ENCODE assay signal across 14 cellular contexts in the genomic region with DNA sequence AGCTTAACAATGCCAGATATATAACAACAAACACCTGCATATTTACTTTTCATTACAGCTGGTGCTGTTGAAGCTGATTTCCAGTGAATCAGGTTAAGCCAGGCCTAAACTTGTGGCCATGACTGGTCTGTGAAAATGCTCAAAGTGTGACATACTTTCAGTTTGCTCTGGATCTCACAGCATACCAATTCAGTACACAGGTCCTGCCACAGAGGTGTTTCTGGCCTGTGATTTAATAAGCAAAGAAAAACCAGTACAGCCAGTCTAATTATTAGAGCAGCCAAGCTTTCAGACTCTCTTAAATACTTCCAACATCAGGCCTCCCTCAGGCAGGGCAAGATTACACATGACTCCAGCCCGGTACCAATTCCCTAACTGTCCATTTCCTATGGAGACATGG. TPM values are rescaled to one million over a fixed set of nuclear protein-coding genes. Genes with fewer than 3 reads are reported as not detected.
DNase-seq lines count a peak whose midpoint lies in the region; ATAC-seq and TF ChIP-seq lines count a peak whose summit lies in the region.
"Had no signal": no experiment of that assay in that cellular context is flagged by ENCODE, and none has a peak within 500 bp of the region (broad histone marks: within the 10 kb centered on the region; RNA-seq: fewer than 3 reads in every experiment).

No MANE protein-coding gene starts in this region.

- H3K4me3 Mint-ChIP-seq in natural killer cell: peak overlapping the region; percentile 63
- H3K4me3 Mint-ChIP-seq: activated CD8-positive, alpha-beta memory T cell treated with anti-CD3 and anti-CD28 coated beads, Interleukin-2, amount 10 ng/mL, durations not matched to agents 7 days and 5 days; neural progenitor cell had no signal

- CTCF ChIA-PET in HEK293T (lab: Yijun Ruan, JAX): no interaction called here

- POLR2A ChIA-PET in HEK293T (lab: Yijun Ruan, JAX): no interaction called here

- ATAC-seq in GM21367 (IDR thresholded peaks at IDR 0.05; ENCODE audit: unreplicated experiment) (peak; percentile 37), natural killer cell (peak; percentile 51 to 54 (median 54)), HG03280 (IDR thresholded peaks at IDR 0.05; ENCODE audit: unreplicated experiment) (no peak), GM19467 (IDR thresholded peaks at IDR 0.05; ENCODE audit: unreplicated experiment) (no peak)
- no peak for ATAC-seq in stimulated activated naive CD8-positive, alpha-beta T cell treated with anti-CD3 and anti-CD28 coated beads, Interleukin-15, Interleukin-2, amounts not matched to agents 100 U/mL and 50 U/mL, for 24 hours
- ATAC-seq: activated CD8-positive, alpha-beta memory T cell treated with anti-CD3 and anti-CD28 coated beads, Interleukin-2, amount 10 ng/mL, durations not matched to agents 7 days and 5 days; gastrocnemius medialis had no signal

- peaks cover 0 to 3% of the 10 kb centered on the region in 2 donors for H3K9me3 Mint-ChIP-seq in natural killer cell

- intact Hi-C loops in natural killer cell (cut with micrococcal nuclease): loop anchor here (1.0 to 5.0 kb wide), 5 partner anchors 48 to 415 kb away; a partner anchor contains a TSS

- H3K36me3 Mint-ChIP-seq in natural killer cell: no peaks in the 10 kb centered on the region
- H3K36me3 Mint-ChIP-seq: activated CD8-positive, alpha-beta memory T cell treated with anti-CD3 and anti-CD28 coated beads, Interleukin-2, amount 10 ng/mL, durations not matched to agents 7 days and 5 days; neural progenitor cell had no signal

- H3K27ac Mint-ChIP-seq in natural killer cell: peak overlapping the region; percentile 95
- H3K27ac Mint-ChIP-seq: activated CD8-positive, alpha-beta memory T cell treated with anti-CD3 and anti-CD28 coated beads, Interleukin-2, amount 10 ng/mL, durations not matched to agents 7 days and 5 days; neural progenitor cell had no signal

- peak overlapping the region; percentile 95 for H3K27ac ChIP-seq in VCaP
- H3K27ac ChIP-seq: gastrocnemius medialis, neural progenitor cell had no signal

- no peak for TF ChIP-seq CTCF in VCaP (conservative IDR thresholded peaks at IDR 0.05)
- no peak for TF ChIP-seq CTCF in natural killer cell (IDR thresholded peaks at IDR 0.05)

- no peaks in the 10 kb centered on the region for H3K27me3 Mint-ChIP-seq in natural killer cell (ENCODE audit: low read depth in 2 of 2)

- H3K4me1 Mint-ChIP-seq in natural killer cell: peaks cover 67 to 71% of the 10 kb centered on the region in 2 donors

- DNase-seq in DMS53 treated with DMSO at 0.1 percent for 48 hours (lab: John Stamatoyannopoulos, UW; ENCODE audit: unreplicated experiment) (peak; percentile 25), natural killer cell (no peak), HEK293T (ENCODE audit: extremely low spot score) (no peak)
- DNase-seq in stimulated activated naive CD8-positive, alpha-beta T cell treated with anti-CD3 and anti-CD28 coated beads, Interleukin-15, Interleukin-2, amounts not matched to agents 100 U/mL and 50 U/mL, for 24 hours: no peak
- DNase-seq: activated CD8-positive, alpha-beta memory T cell treated with anti-CD3 and anti-CD28 coated beads, Interleukin-2, amount 10 ng/mL, durations not matched to agents 7 days and 5 days; dermis blood vessel endothelial cell; gastrocnemius medialis; NCI-H226; SHP77 had no signal

TF ChIP-seq in HEK293T, 16 proteins besides CTCF, POLR2A, EP300 and RAD21:
- TF ChIP-seq LEF1 (IDR thresholded peaks at IDR 0.05; ENCODE audit: borderline replicate concordance): no peak
- no peak for TF ChIP-seq CTBP1 (IDR thresholded peaks at IDR 0.05; ENCODE audit: borderline replicate concordance)
- no peak for TF ChIP-seq ELF4 (IDR thresholded peaks at IDR 0.05)
- TF ChIP-seq NFRKB (IDR thresholded peaks at IDR 0.05): no peak
- TF ChIP-seq TARDBP (IDR thresholded peaks at IDR 0.05): no peak
- TF ChIP-seq FOXA1 (IDR thresholded peaks at IDR 0.05): no peak
- TF ChIP-seq HDGF (IDR thresholded peaks at IDR 0.05; ENCODE audit: borderline replicate concordance): no peak
- TF ChIP-seq, protein P1, sequence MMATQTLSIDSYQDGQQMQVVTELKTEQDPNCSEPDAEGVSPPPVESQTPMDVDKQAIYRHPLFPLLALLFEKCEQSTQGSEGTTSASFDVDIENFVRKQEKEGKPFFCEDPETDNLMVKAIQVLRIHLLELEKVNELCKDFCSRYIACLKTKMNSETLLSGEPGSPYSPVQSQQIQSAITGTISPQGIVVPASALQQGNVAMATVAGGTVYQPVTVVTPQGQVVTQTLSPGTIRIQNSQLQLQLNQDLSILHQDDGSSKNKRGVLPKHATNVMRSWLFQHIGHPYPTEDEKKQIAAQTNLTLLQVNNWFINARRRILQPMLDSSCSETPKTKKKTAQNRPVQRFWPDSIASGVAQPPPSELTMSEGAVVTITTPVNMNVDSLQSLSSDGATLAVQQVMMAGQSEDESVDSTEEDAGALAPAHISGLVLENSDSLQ (IDR thresholded peaks at IDR 0.05): no peak

RNA-seq across cellular contexts. Expression of a gene that starts 27.4 kb away (rescaled TPM):
- 10 to 100 TPM; 20.1 to 29.3 (median 21.6) TPM for total RNA-seq in natural killer cell

Comparison
In these comparisons a context has a peak if more than half of its experiments do, and no peak if none do; other contexts are left out.
1. ATAC-seq: peak in GM21367 (single experiment) and natural killer cell (3 of 3); none in HG03280 (single experiment), GM19467 (single experiment) and stimulated activated naive CD8-positive, alpha-beta T cell treated with anti-CD3 and anti-CD28 coated beads, Interleukin-15, Interleukin-2, amounts not matched to agents 100 U/mL and 50 U/mL, for 24 hours (single experiment).